ENCODE assay signal across 26 cellular contexts in the genomic region with DNA sequence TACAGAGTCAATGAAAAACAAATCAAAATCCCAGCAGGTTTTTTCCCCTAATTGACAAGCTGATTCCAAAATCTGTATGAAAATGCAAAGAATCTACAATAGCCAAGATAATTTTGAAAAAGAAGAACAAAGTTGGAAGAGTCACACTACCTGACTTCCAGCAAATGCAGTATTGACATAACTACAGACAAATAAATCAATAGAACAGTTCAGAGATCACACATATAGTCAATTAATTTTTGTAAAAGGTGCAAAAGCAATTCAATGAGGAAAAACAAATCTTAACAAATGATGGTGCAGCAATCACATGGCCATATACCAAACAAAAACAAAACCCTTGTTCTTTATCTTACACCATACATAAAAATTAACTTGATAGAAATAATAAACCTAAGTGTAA.
"Had no signal": no experiment of that assay in that cellular context is flagged by ENCODE, and none has a peak within 500 bp of the region (broad histone marks: within the 10 kb centered on the region; RNA-seq: fewer than 3 reads in every experiment).

No MANE protein-coding gene starts in this region.

- H3K27ac ChIP-seq: HL-60, SJSA1, SK-N-MC had no signal

- H3K4me3 ChIP-seq: MG63, SJSA1, SK-N-MC had no signal

- DNase-seq: IMR-90, Karpas-422, KG1, MG63, NCI-H1092, NCI-H1105 treated with DMSO at 0.1 percent for 48 hours, NCI-H1417 treated with DMSO at 0.1 percent for 48 hours, NCI-H146, NCI-H1694 treated with DMSO at 0.1 percent for 48 hours, NCI-H1930, NCI-H2081, NCI-H2171, NCI-H226, NCI-H446, NCI-H510A, NCI-H524 treated with DMSO at 0.1 percent for 48 hours, NCI-H69, NCI-H774, Right ventricle myocardium superior, RPMI8226, SIG-M5 had no signal

- H3K4me1 ChIP-seq: SJSA1 had no signal

- FAIRE-seq: HTR-8/SVneo, RCC 7860 had no signal

- H3K9me3 ChIP-seq: MG63, SJSA1 had no signal

- H3K27me3 ChIP-seq: MG63, SJSA1 had no signal
